In genomic region chr1:40951943-40952743, GRCh38 we compare ENCODE assay signal across 8 cellular contexts. TPM values are rescaled to one million over a fixed set of nuclear protein-coding genes. Genes with fewer than 3 reads are reported as not detected.
DNase-seq lines count a peak whose midpoint lies in the region; ATAC-seq, FAIRE-seq and TF ChIP-seq lines count a peak whose summit lies in the region.

No MANE protein-coding gene starts in this region.

- H3K36me3 ChIP-seq in HepG2 (replicated peaks in 1 of 2; ENCODE audit: control insufficient read depth in 1 of 2, insufficient read depth in 2 of 2, low read length in 2 of 2): no peaks in the 10 kb centered on the region

- no peaks in the 10 kb centered on the region for H4K20me1 ChIP-seq in HepG2 (ENCODE audit: insufficient read depth, low read length)

- TF ChIP-seq RAD21 in HepG2 (CRISPR knock-in tag; IDR thresholded peaks at IDR 0.05): peak; percentile 99

- H3K27me3 Mint-ChIP-seq in central memory CD8-positive, alpha-beta T cell: peaks cover 37% of the 10 kb centered on the region

- intact Hi-C loops in HepG2 (cut with micrococcal nuclease; ENCODE audit: unreplicated experiment): loop anchor here (1.0 kb wide), 3 partner anchors 51 to 104 kb away; partner anchors contain the start of gene CITED4

- POLR2A ChIA-PET in HepG2 (lab: Yijun Ruan, JAX): interaction anchor here (9.1 kb wide), 1 partner anchor 91 kb away, joined by 93 read pairs; the partner anchor contains the start of gene CITED4

- no peak overlapping the region for H3K27ac ChIP-seq in HepG2 (ENCODE audit: extremely low read length, insufficient read depth, low read length)

- CTCF ChIA-PET in HepG2 (lab: Yijun Ruan, JAX; ENCODE audit: low intra/inter-chr PET ratio, low total read pairs): interaction anchor here (0.6 to 8.0 kb wide), 4 partner anchors 90 to 178 kb away, joined by 3 to 161 read pairs (median 5); partner anchors contain the start of gene CITED4

- H3K9ac ChIP-seq in HepG2 (ENCODE audit: insufficient read depth, low read depth, low read length): no peak overlapping the region

- H2AFZ ChIP-seq in HepG2 (ENCODE audit: low read length): no peak overlapping the region

- no peaks in the 10 kb centered on the region for H3K79me2 ChIP-seq in HepG2 (ENCODE audit: insufficient read depth, low read length)

- peaks cover 29% of the 10 kb centered on the region for H3K4me1 ChIP-seq in HepG2 (ENCODE audit: insufficient read depth, low read length)

- BruUV-seq in HepG2 (replicated peaks; lab: Mats Ljungman, UMichigan): no TSS peak

- ATAC-seq in central memory CD8-positive, alpha-beta T cell (replicated peaks; ENCODE audit: extremely low read depth, poor library complexity, severe bottlenecking): no peak
- ATAC-seq in HepG2 (peak; percentile 83), GM19023 (IDR thresholded peaks at IDR 0.05; ENCODE audit: unreplicated experiment) (no peak)

- H3K9me3 ChIP-seq in HepG2 (ENCODE audit: low read length): no peaks in the 10 kb centered on the region

- DNase-seq in SIG-M5 treated with dmso at 0.1 percent for 504 hours (lab: John Stamatoyannopoulos, UW; ENCODE audit: unreplicated experiment) (peak; percentile 28), SIG-M5 (lab: John Stamatoyannopoulos, UW) (no peak), NCI-H2107 (lab: John Stamatoyannopoulos, UW) (peak; percentile 94), HepG2 (ENCODE audit: low spot score) (peak; percentile 61)
- peak; percentile 30 for DNase-seq in activated CD4-positive, CD25-positive, alpha-beta regulatory T cell treated with anti-CD3 and anti-CD28 coated beads, Interleukin-2, amount 50 U/mL, for 16 hours (ENCODE audit: low read depth, low spot score)
- peak; percentile 20 to 41 for DNase-seq in central memory CD8-positive, alpha-beta T cell (ENCODE audit: low spot score in 2 of 2)
- DNase-seq in stimulated activated CD4-positive, alpha-beta T cell treated with anti-CD3 and anti-CD28 coated beads, TNF-alpha, amount 100 ng/mL, for 24 hours (ENCODE audit: low read depth in 3 of 3): peak; percentile 34 to 62 (median 41)

- in situ Hi-C loops in HepG2 (cut with HindIII; ENCODE audit: extremely low pct_ligation_motif_present, low pct_unique_long_range_greater_than_20kb): loop anchor here (5.0 to 10.0 kb wide), 2 partner anchors 105 to 327 kb away; no protein-coding TSS in a partner anchor

- peaks cover 18% of the 10 kb centered on the region for H3K4me1 Mint-ChIP-seq in central memory CD8-positive, alpha-beta T cell

- TF ChIP-seq POLR2A in HepG2 (IDR thresholded peaks at IDR 0.05; ENCODE audit: insufficient read depth in 1 of 2, low read depth in 2 of 2, low read length in 2 of 2): no peak

- 10% methylated on average over 14 of the region's 17 CpGs for WGBS in HepG2 (ENCODE audit: low lambda C conversion rate)

- H3K4me3 ChIP-seq in HepG2 (replicated peaks in 1 of 3; ENCODE audit: insufficient read depth in 1 of 3, low read depth in 2 of 3, low read length in 3 of 3): no peak overlapping the region; a peak in 1 of 6 replicates

- FAIRE-seq in HepG2 (lab: Jason Lieb, UNC): peak; percentile 67

- TF ChIP-seq CTCF in HepG2 (CRISPR knock-in tag; IDR thresholded peaks at IDR 0.05): peak; percentile 98

- peak overlapping the region; percentile 38; the same call in 1 of the 2 replicates for H3K4me2 ChIP-seq in HepG2 (ENCODE audit: low read depth, low read length)

- H3K36me3 Mint-ChIP-seq in central memory CD8-positive, alpha-beta T cell (ENCODE audit: insufficient read depth): no peaks in the 10 kb centered on the region

- H3K9me3 Mint-ChIP-seq in central memory CD8-positive, alpha-beta T cell: no peaks in the 10 kb centered on the region

- peaks cover 0 to 15% of the 10 kb centered on the region in 2 experiments; a peak in 2 of 5 replicates for H3K27me3 ChIP-seq in HepG2 (ENCODE audit: control insufficient read depth in 1 of 2, insufficient read depth in 2 of 2, low read length in 2 of 2)

- H3K27ac Mint-ChIP-seq in central memory CD8-positive, alpha-beta T cell (ENCODE audit: low read depth): no peak overlapping the region

- H3K4me3 Mint-ChIP-seq in central memory CD8-positive, alpha-beta T cell: no peak overlapping the region

- no peak for TF ChIP-seq EP300 in HepG2 (IDR thresholded peaks at IDR 0.05; ENCODE audit: low read depth in 2 of 2, low read length in 2 of 2)
- no peak for TF ChIP-seq EP300 in HepG2 (CRISPR knock-in tag; IDR thresholded peaks at IDR 0.05; ENCODE audit: borderline replicate concordance)

TF ChIP-seq in HepG2, 621 proteins besides CTCF, POLR2A, EP300 and RAD21 (continues in another document):
- TF ChIP-seq ARID3A (IDR thresholded peaks at IDR 0.05; ENCODE audit: low read depth, low read length) (0 out of 2 replicates have a peak, but pooled peaks have one; percentile 37), CCDC6 (CRISPR knock-in tag; IDR thresholded peaks at IDR 0.05) (no peak), KDM2A (CRISPR knock-in tag; IDR thresholded peaks at IDR 0.05; ENCODE audit: borderline replicate concordance, low read depth) (peak; percentile 71; the same call in 1 of the 2 replicates), ZNF441 (CRISPR knock-in tag; IDR thresholded peaks at IDR 0.05; ENCODE audit: borderline replicate concordance) (no peak), ZNF841 (CRISPR knock-in tag; IDR thresholded peaks at IDR 0.05; ENCODE audit: borderline replicate concordance) (no peak), PRDM4 (CRISPR knock-in tag; IDR thresholded peaks at IDR 0.05; ENCODE audit: borderline replicate concordance) (no peak), HDAC6 (IDR thresholded peaks at IDR 0.05; ENCODE audit: low read depth, low read length) (no peak), SALL1 (CRISPR knock-in tag; IDR thresholded peaks at IDR 0.05) (peak; percentile 57; the same call in 1 of the 2 replicates), MXD1 (CRISPR knock-in tag; IDR thresholded peaks at IDR 0.05) (0 out of 2 replicates have a peak, but pooled peaks have one; percentile 36), TBL1XR1 (IDR thresholded peaks at IDR 0.05; ENCODE audit: borderline replicate concordance, low read length, partially characterized antibody) (no peak), ZNF772 (CRISPR knock-in tag; IDR thresholded peaks at IDR 0.05) (0 out of 2 replicates have a peak, but pooled peaks have one; percentile 32)

RNA-seq across cellular contexts. Expression of gene CTPS1, which starts 27.4 kb away (rescaled TPM):
- total RNA-seq in HepG2 (2016; rRNA removed; fragmentation: Illumina TruSeq; extraction: Trizol): 42.8 and 63.1 TPM in 2 replicates
- 8.1 and 8.4 TPM in 2 replicates for total RNA-seq in HepG2 (2016; cell fraction: cytosol; rRNA removed; fragmentation: Illumina TruSeq; extraction: Trizol; ENCODE audit: low read depth)
- 40.9 and 54.3 TPM in 2 replicates for total RNA-seq in HepG2 (2016; cell fraction: insoluble cytoplasmic fraction; rRNA removed; fragmentation: Illumina TruSeq; extraction: Trizol)
- 18.5 and 19.2 TPM in 2 replicates for total RNA-seq in HepG2 (2016; cell fraction: membrane; rRNA removed; fragmentation: Illumina TruSeq; extraction: Trizol)
- total RNA-seq in HepG2 (2016; cell fraction: nucleus; rRNA removed; fragmentation: Illumina TruSeq; extraction: Trizol): 56.4 and 60.8 TPM in 2 replicates
- 9.6 and 10.1 TPM in 2 replicates for polyA plus RNA-seq in HepG2 (2011; rRNA removed)
- 6.4 and 7.9 TPM in 2 replicates for polyA plus RNA-seq in HepG2 (2011; cell fraction: cytosol; rRNA removed)
- 42.7 and 43.4 TPM in 2 replicates for polyA plus RNA-seq in HepG2 (2011; cell fraction: nucleus; rRNA removed)
- 19.4 and 21.9 TPM in 2 replicates for polyA plus RNA-seq in HepG2 (2012)
- 4.7 and 5.0 TPM in 2 replicates for polyA plus RNA-seq in HepG2 (2016; cell fraction: cytosol; fragmentation: Illumina TruSeq; extraction: Trizol; ENCODE audit: low read depth)
- 61.3 and 68.4 TPM in 2 replicates for polyA plus RNA-seq in HepG2 (2016; cell fraction: insoluble cytoplasmic fraction; fragmentation: Illumina TruSeq; extraction: Trizol; ENCODE audit: low read depth)
- 9.5 and 10.5 TPM in 2 replicates for polyA plus RNA-seq in HepG2 (2016; cell fraction: membrane; fragmentation: Illumina TruSeq; extraction: Trizol; ENCODE audit: low read depth)
- polyA plus RNA-seq in HepG2 (2016; cell fraction: nucleus; fragmentation: Illumina TruSeq; extraction: Trizol; ENCODE audit: insufficient read depth, low read depth): 105 and 109 TPM in 2 replicates
- 23.3 and 120 TPM in 2 replicates for polyA minus RNA-seq in HepG2 (2011; rRNA and poly(A)+ RNA removed; ENCODE audit: low replicate concordance)
- 7.5 and 8.1 TPM in 2 replicates for polyA minus RNA-seq in HepG2 (2011; cell fraction: cytosol; rRNA and poly(A)+ RNA removed)
- polyA minus RNA-seq in HepG2 (2011; cell fraction: nucleus; rRNA and poly(A)+ RNA removed): 51.4 and 55.3 TPM in 2 replicates
